ENCODE assay signal across 22 cellular contexts in the genomic region with DNA sequence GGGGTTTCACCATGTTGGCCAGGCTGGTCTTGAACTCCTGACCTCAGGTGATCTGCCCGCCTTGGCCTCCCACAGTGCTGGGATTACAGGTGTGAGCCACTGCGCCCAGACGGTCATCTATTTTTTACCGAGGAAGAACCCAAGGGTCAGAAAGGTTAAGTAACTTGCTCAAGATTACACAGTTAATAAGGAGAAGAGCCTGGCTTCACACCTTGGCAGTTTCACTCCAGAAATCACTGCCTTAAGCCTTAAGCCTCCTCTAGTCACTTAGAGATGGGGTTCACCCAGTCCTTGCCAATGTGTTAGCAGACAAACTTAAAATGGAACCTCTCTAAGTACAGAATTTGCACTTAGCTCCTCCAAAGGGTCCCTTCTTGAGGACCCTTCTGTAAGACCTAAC.
"Had no signal": no experiment of that assay in that cellular context is flagged by ENCODE, and none has a peak within 500 bp of the region (broad histone marks: within the 10 kb centered on the region; RNA-seq: fewer than 3 reads in every experiment).

No MANE protein-coding gene starts in this region.

- H3K4me1 Mint-ChIP-seq: activated CD4-positive, alpha-beta T cell treated with anti-CD3 and anti-CD28 coated beads, Interleukin-2, amount 10 ng/mL, durations not matched to agents 7 days and 5 days; immature natural killer cell; naive thymus-derived CD4-positive, alpha-beta T cell; neural crest cell; stimulated activated naive B cell treated with anti-CD40 and anti-IgM and Interleukin-4, amounts not matched to agents 10 μg/mL and 1 μg/mL and 100 μg/mL, for 72 hours had no signal

- H3K4me1 ChIP-seq: body of pancreas, left lung had no signal

- H3K4me3 ChIP-seq: body of pancreas, cardiac muscle cell, left lung, thoracic aorta had no signal

- H3K9me3 Mint-ChIP-seq: activated CD4-positive, alpha-beta T cell treated with anti-CD3 and anti-CD28 coated beads, Interleukin-2, amount 10 ng/mL, durations not matched to agents 7 days and 5 days; activated T-cell treated with anti-CD3 and anti-CD28 coated beads, Interleukin-2, amount 50 U/mL, for 4 hours; immature natural killer cell; naive thymus-derived CD4-positive, alpha-beta T cell; neural crest cell; stimulated activated naive B cell treated with anti-CD40 and anti-IgM and Interleukin-4, amounts not matched to agents 10 μg/mL and 1 μg/mL and 100 μg/mL, for 72 hours; type B pancreatic cell had no signal

- H3K4me3 Mint-ChIP-seq: activated CD4-positive, alpha-beta T cell treated with anti-CD3 and anti-CD28 coated beads, Interleukin-2, amount 10 ng/mL, durations not matched to agents 7 days and 5 days; activated T-cell treated with anti-CD3 and anti-CD28 coated beads, Interleukin-2, amount 50 U/mL, for 4 hours; immature natural killer cell; naive thymus-derived CD4-positive, alpha-beta T cell; neural crest cell; stimulated activated naive B cell treated with anti-CD40 and anti-IgM and Interleukin-4, amounts not matched to agents 10 μg/mL and 1 μg/mL and 100 μg/mL, for 72 hours; type B pancreatic cell had no signal

- H3K27ac ChIP-seq: body of pancreas, cardiac muscle cell, left lung, thoracic aorta had no signal

- H3K36me3 ChIP-seq: cardiac muscle cell, left lung, thoracic aorta had no signal

- H3K27me3 Mint-ChIP-seq: activated CD4-positive, alpha-beta T cell treated with anti-CD3 and anti-CD28 coated beads, Interleukin-2, amount 10 ng/mL, durations not matched to agents 7 days and 5 days; stimulated activated naive B cell treated with anti-CD40 and anti-IgM and Interleukin-4, amounts not matched to agents 10 μg/mL and 1 μg/mL and 100 μg/mL, for 72 hours; type B pancreatic cell had no signal

- H3K9me3 ChIP-seq: body of pancreas, left lung, thoracic aorta had no signal

- H3K27me3 ChIP-seq: body of pancreas, left lung had no signal

- DNase-seq: activated CD4-positive, alpha-beta T cell treated with anti-CD3 and anti-CD28 coated beads, Interleukin-2, amount 10 ng/mL, durations not matched to agents 7 days and 5 days; activated CD8-positive, alpha-beta memory T cell treated with anti-CD3 and anti-CD28 coated beads, Interleukin-2, amount 50 U/mL, for 48 hours; activated naive CD4-positive, alpha-beta T cell treated with anti-CD3 and anti-CD28 coated beads, Interleukin-2, amount 50 U/mL, for 16 hours; activated T-cell treated with anti-CD3 and anti-CD28 coated beads, Interleukin-2, amount 50 U/mL, for 4 hours; anterior cingulate cortex; body of pancreas; erythroblast; foreskin fibroblast; immature natural killer cell; kidney glomerular epithelial cell; left lung; naive thymus-derived CD4-positive, alpha-beta T cell; occipital lobe; posterior cingulate gyrus; small intestine; stimulated activated naive B cell treated with anti-CD40 and anti-IgM and Interleukin-4, amounts not matched to agents 10 μg/mL and 1 μg/mL and 100 μg/mL, for 72 hours; T-helper 2 cell had no signal

- ATAC-seq: activated T-cell treated with anti-CD3 and anti-CD28 coated beads, Interleukin-2, amount 50 U/mL, for 4 hours; body of pancreas; left lung; naive thymus-derived CD4-positive, alpha-beta T cell; sciatic nerve; stimulated activated naive B cell treated with anti-CD40 and anti-IgM and Interleukin-4, amounts not matched to agents 10 μg/mL and 1 μg/mL and 100 μg/mL, for 72 hours had no signal

- H3K27ac Mint-ChIP-seq: activated CD4-positive, alpha-beta T cell treated with anti-CD3 and anti-CD28 coated beads, Interleukin-2, amount 10 ng/mL, durations not matched to agents 7 days and 5 days; immature natural killer cell; naive thymus-derived CD4-positive, alpha-beta T cell; stimulated activated naive B cell treated with anti-CD40 and anti-IgM and Interleukin-4, amounts not matched to agents 10 μg/mL and 1 μg/mL and 100 μg/mL, for 72 hours; type B pancreatic cell had no signal

- H3K36me3 Mint-ChIP-seq: immature natural killer cell; naive thymus-derived CD4-positive, alpha-beta T cell; stimulated activated naive B cell treated with anti-CD40 and anti-IgM and Interleukin-4, amounts not matched to agents 10 μg/mL and 1 μg/mL and 100 μg/mL, for 72 hours; type B pancreatic cell had no signal
